9 cellular contexts compared by ENCODE assay signal in genomic region chr10:43228783-43229207, GRCh38. TPM values are rescaled to one million over a fixed set of nuclear protein-coding genes. Genes with fewer than 3 reads are reported as not detected.
A peak's percentile ranks its signal among the peaks of the same experiment; 100 is the strongest.
DNase-seq lines count a peak whose midpoint lies in the region; ATAC-seq, FAIRE-seq and TF ChIP-seq lines count a peak whose summit lies in the region.
"Had no signal": no experiment of that assay in that cellular context is flagged by ENCODE, and none has a peak within 500 bp of the region (broad histone marks: within the 10 kb centered on the region; RNA-seq: fewer than 3 reads in every experiment).

No MANE protein-coding gene starts in this region.

- peak overlapping the region; percentile 41 for H3K4me3 ChIP-seq in HEK293 (ENCODE audit: low read depth, low read length)
- H3K4me3 ChIP-seq in iPS-18a (ENCODE audit: low read length) = peak overlapping the region; percentile 26

- H3K36me3 ChIP-seq in HEK293 (ENCODE audit: control insufficient read depth in 2 of 2, insufficient read depth in 1 of 2, low read length in 2 of 2) (no peaks in the 10 kb centered on the region), iPS-18a (ENCODE audit: control insufficient read depth, low read depth, low read length) (no peaks in the 10 kb centered on the region)

- peaks cover 59% of the 10 kb centered on the region for H3K4me1 Mint-ChIP-seq in activated CD8-positive, alpha-beta memory T cell treated with anti-CD3 and anti-CD28 coated beads, Interleukin-2, amount 10 ng/mL, durations not matched to agents 7 days and 5 days
- H3K4me1 Mint-ChIP-seq in stimulated activated effector memory CD8-positive, alpha-beta T cell treated with anti-CD3 and anti-CD28 coated beads, Interleukin-12 subunit alpha, Interleukin-12 subunit beta, amount 100 ng/mL, for 72 hours = peaks cover 65% of the 10 kb centered on the region

- peak overlapping the region; percentile 72 for H3K4me3 Mint-ChIP-seq in activated CD8-positive, alpha-beta memory T cell treated with anti-CD3 and anti-CD28 coated beads, Interleukin-2, amount 10 ng/mL, durations not matched to agents 7 days and 5 days
- peak overlapping the region; percentile 87 for H3K4me3 Mint-ChIP-seq in stimulated activated effector memory CD8-positive, alpha-beta T cell treated with anti-CD3 and anti-CD28 coated beads, Interleukin-12 subunit alpha, Interleukin-12 subunit beta, amount 100 ng/mL, for 72 hours

- peak; percentile 11 for ATAC-seq in activated CD8-positive, alpha-beta memory T cell treated with anti-CD3 and anti-CD28 coated beads, Interleukin-2, amount 10 ng/mL, durations not matched to agents 7 days and 5 days
- ATAC-seq in stimulated activated effector memory CD8-positive, alpha-beta T cell treated with anti-CD3 and anti-CD28 coated beads, Interleukin-12 subunit alpha, Interleukin-12 subunit beta, amount 100 ng/mL, for 72 hours = peak; percentile 39

- H3K9me3 ChIP-seq in HEK293 (ENCODE audit: control insufficient read depth, insufficient read depth, low read depth, low read length) = no peaks in the 10 kb centered on the region
- H3K9me3 ChIP-seq in iPS-18a (ENCODE audit: control insufficient read depth, low read depth, low read length) = no peaks in the 10 kb centered on the region

- H3K27me3 ChIP-seq in iPS-18a (ENCODE audit: control insufficient read depth, insufficient read depth, low read length) = peaks cover 49% of the 10 kb centered on the region

- POLR2A ChIA-PET in HEK293 (lab: Yijun Ruan, JAX) = no interaction called here

- no peak overlapping the region for H3K27ac ChIP-seq in HEK293 (ENCODE audit: extremely low read depth, low read depth, low read length)
- no peak overlapping the region for H3K27ac ChIP-seq in iPS-18a (ENCODE audit: low read length)
- H3K27ac ChIP-seq: KMS-11 had no signal

- H3K4me1 ChIP-seq in HEK293 (ENCODE audit: control insufficient read depth, insufficient read depth, low read length) = no peaks in the 10 kb centered on the region
- no peaks in the 10 kb centered on the region for H3K4me1 ChIP-seq in iPS-18a (ENCODE audit: control insufficient read depth, low read depth, low read length)

- CTCF ChIA-PET in HEK293 (lab: Yijun Ruan, JAX) = no interaction called here
- CTCF ChIA-PET in activated CD8-positive, alpha-beta memory T cell treated with anti-CD3 and anti-CD28 coated beads, Interleukin-2, amount 10 ng/mL, durations not matched to agents 7 days and 5 days (lab: Charles Lee) = interaction anchor here (0.9 to 16.8 kb wide), 2 partner anchors 26 to 27 kb away, joined by 3 to 176 read pairs; no protein-coding TSS in a partner anchor

- peak overlapping the region; percentile 75 for H3K27ac Mint-ChIP-seq in activated CD8-positive, alpha-beta memory T cell treated with anti-CD3 and anti-CD28 coated beads, Interleukin-2, amount 10 ng/mL, durations not matched to agents 7 days and 5 days
- H3K27ac Mint-ChIP-seq in stimulated activated effector memory CD8-positive, alpha-beta T cell treated with anti-CD3 and anti-CD28 coated beads, Interleukin-12 subunit alpha, Interleukin-12 subunit beta, amount 100 ng/mL, for 72 hours = peak overlapping the region; percentile 80

- peak; percentile 65 for DNase-seq in activated CD8-positive, alpha-beta memory T cell treated with anti-CD3 and anti-CD28 coated beads, Interleukin-2, amount 10 ng/mL, durations not matched to agents 7 days and 5 days
- no peak for DNase-seq in stimulated activated effector memory CD8-positive, alpha-beta T cell treated with anti-CD3 and anti-CD28 coated beads, Interleukin-12 subunit alpha, Interleukin-12 subunit beta, amount 100 ng/mL, for 72 hours (ENCODE audit: low spot score in 2 of 2)
- DNase-seq in NCI-H82 (lab: John Stamatoyannopoulos, UW) = no peak
- no peak for DNase-seq in DMS153 (lab: John Stamatoyannopoulos, UW)
- DNase-seq in H54 (ENCODE audit: insufficient read length, low spot score) = no peak
- no peak for DNase-seq in NCI-H524 treated with DMSO at 0.1 percent for 48 hours (lab: John Stamatoyannopoulos, UW)

- peaks cover 13% of the 10 kb centered on the region for H3K27me3 Mint-ChIP-seq in activated CD8-positive, alpha-beta memory T cell treated with anti-CD3 and anti-CD28 coated beads, Interleukin-2, amount 10 ng/mL, durations not matched to agents 7 days and 5 days

- peaks cover 1% of the 10 kb centered on the region for H3K36me3 Mint-ChIP-seq in activated CD8-positive, alpha-beta memory T cell treated with anti-CD3 and anti-CD28 coated beads, Interleukin-2, amount 10 ng/mL, durations not matched to agents 7 days and 5 days
- peaks cover 12% of the 10 kb centered on the region for H3K36me3 Mint-ChIP-seq in stimulated activated effector memory CD8-positive, alpha-beta T cell treated with anti-CD3 and anti-CD28 coated beads, Interleukin-12 subunit alpha, Interleukin-12 subunit beta, amount 100 ng/mL, for 72 hours

- no peak overlapping the region for H3K9ac ChIP-seq in iPS-18a (ENCODE audit: low read length)
- H3K9ac ChIP-seq: KMS-11 had no signal

- TF ChIP-seq POLR2A in H54 (IDR thresholded peaks at IDR 0.05; ENCODE audit: low read depth, low read length) = no peak

- TF ChIP-seq CTCF in HEK293 (tag by site-specific recombination; IDR thresholded peaks at IDR 0.05) = no peak

- no peaks in the 10 kb centered on the region for H3K9me3 Mint-ChIP-seq in activated CD8-positive, alpha-beta memory T cell treated with anti-CD3 and anti-CD28 coated beads, Interleukin-2, amount 10 ng/mL, durations not matched to agents 7 days and 5 days (ENCODE audit: low read depth)
- no peaks in the 10 kb centered on the region for H3K9me3 Mint-ChIP-seq in stimulated activated effector memory CD8-positive, alpha-beta T cell treated with anti-CD3 and anti-CD28 coated beads, Interleukin-12 subunit alpha, Interleukin-12 subunit beta, amount 100 ng/mL, for 72 hours

- FAIRE-seq in H54 (lab: Jason Lieb, UNC) = no peak

TF ChIP-seq in HEK293, 187 proteins besides CTCF, POLR2A, EP300 and RAD21:
- no peak for TF ChIP-seq OVOL3 (tag by site-specific recombination; IDR thresholded peaks at IDR 0.05)
- no peak for TF ChIP-seq ZNF114 (tag by site-specific recombination; IDR thresholded peaks at IDR 0.05)
- TF ChIP-seq SETDB1 (IDR thresholded peaks at IDR 0.05; ENCODE audit: insufficient read length, low read length) = no peak
- 0 out of 2 replicates have a peak, but pooled peaks have one; percentile 14 for TF ChIP-seq ZNF2 (tag by site-specific recombination; IDR thresholded peaks at IDR 0.05)
- peak; percentile 61; the same call in 1 of the 2 replicates for TF ChIP-seq ZNF223 (tag by site-specific recombination; IDR thresholded peaks at IDR 0.05)
- peak; percentile 96 for TF ChIP-seq ZIC2 (tag by site-specific recombination; IDR thresholded peaks at IDR 0.05)
- no peak for TF ChIP-seq HOXA7 (CRISPR knock-in tag; IDR thresholded peaks at IDR 0.05; ENCODE audit: borderline replicate concordance)
- 0 out of 2 replicates have a peak, but pooled peaks have one; percentile 26 for TF ChIP-seq ZFP69B (tag by site-specific recombination; IDR thresholded peaks at IDR 0.05)
- TF ChIP-seq ZNF423 (tag by site-specific recombination; IDR thresholded peaks at IDR 0.05) = 0 out of 2 replicates have a peak, but pooled peaks have one; percentile 39
- no peak for TF ChIP-seq ZNF521 (tag by site-specific recombination; IDR thresholded peaks at IDR 0.05)
- TF ChIP-seq ZBTB44 (tag by site-specific recombination; IDR thresholded peaks at IDR 0.05) = peak; percentile 47; the same call in 1 of the 2 replicates
- 0 out of 2 replicates have a peak, but pooled peaks have one; percentile 15 for TF ChIP-seq KLF17 (tag by site-specific recombination; IDR thresholded peaks at IDR 0.05)
- no peak for TF ChIP-seq ZBTB1 (tag by site-specific recombination; IDR thresholded peaks at IDR 0.05)

RNA-seq across cellular contexts. Expression of gene RASGEF1A, which starts 38.1 kb away (rescaled TPM):
- total RNA-seq in activated CD8-positive, alpha-beta memory T cell treated with anti-CD3 and anti-CD28 coated beads, Interleukin-2, amount 10 ng/mL, durations not matched to agents 7 days and 5 days = 1 to 10 TPM; 3.2 to 4.2 TPM
